ENCODE assay signal across 12 cellular contexts in genomic region chr17:15954222-15954621, GRCh38. TPM values are rescaled to one million over a fixed set of nuclear protein-coding genes. Genes with fewer than 3 reads are reported as not detected.
A peak's percentile ranks its signal among the peaks of the same experiment; 100 is the strongest.
DNase-seq lines count a peak whose midpoint lies in the region; ATAC-seq, FAIRE-seq and TF ChIP-seq lines count a peak whose summit lies in the region.
"Had no signal": no experiment of that assay in that cellular context is flagged by ENCODE, and none has a peak within 500 bp of the region (broad histone marks: within the 10 kb centered on the region; RNA-seq: fewer than 3 reads in every experiment).

No MANE protein-coding gene starts in this region.

- TF ChIP-seq POLR2A in H54 (IDR thresholded peaks at IDR 0.05; ENCODE audit: low read depth, low read length), result no peak
- no peak for TF ChIP-seq POLR2A in spleen (IDR thresholded peaks at IDR 0.05)

- intact Hi-C loops in spleen (cut with DNase I; ENCODE audit: low total_unique reads), result no loop called here
- intact Hi-C loops in activated CD8-positive, alpha-beta T cell treated with anti-CD3 and anti-CD28 coated beads for 36 hours (cut with micrococcal nuclease), result no loop called here

- H3K27me3 Mint-ChIP-seq in activated CD8-positive, alpha-beta T cell treated with anti-CD3 and anti-CD28 coated beads for 36 hours, result peaks cover 11% of the 10 kb centered on the region
- H3K27me3 Mint-ChIP-seq: T-cell had no signal

- POLR2A ChIA-PET in RWPE1 (lab: Yijun Ruan, JAX; ENCODE audit: low non-redundant PET), result no interaction called here
- POLR2A ChIA-PET in activated CD8-positive, alpha-beta T cell treated with anti-CD3 and anti-CD28 coated beads for 36 hours (lab: Charles Lee), result no interaction called here

- no peaks in the 10 kb centered on the region for H3K36me3 Mint-ChIP-seq in activated CD8-positive, alpha-beta T cell treated with anti-CD3 and anti-CD28 coated beads for 36 hours (ENCODE audit: low read depth)
- H3K36me3 Mint-ChIP-seq: T-cell had no signal

- no peaks in the 10 kb centered on the region for H3K36me3 ChIP-seq in spleen
- H3K36me3 ChIP-seq: heart right ventricle had no signal

- no peak overlapping the region for H3K27ac Mint-ChIP-seq in activated CD8-positive, alpha-beta T cell treated with anti-CD3 and anti-CD28 coated beads for 36 hours
- H3K27ac Mint-ChIP-seq: T-cell had no signal

- CTCF ChIA-PET in RWPE1 (lab: Yijun Ruan, JAX), result interaction anchor here (1.0 to 1.1 kb wide), 2 partner anchors 9 to 21 kb away, joined by 3 to 6 read pairs; no protein-coding TSS in a partner anchor
- CTCF ChIA-PET in activated CD8-positive, alpha-beta T cell treated with anti-CD3 and anti-CD28 coated beads for 36 hours (lab: Charles Lee), result no interaction called here

- DNase-seq in H54 (ENCODE audit: insufficient read length, low spot score) (peak; percentile 77), RWPE1 (ENCODE audit: low spot score) (peak; percentile 83), fibroblast of mammary gland (ENCODE audit: low read depth) (peak; percentile 84), spleen (peak; percentile 40), T-helper 1 cell (no peak)
- no peak for DNase-seq in activated CD8-positive, alpha-beta T cell treated with anti-CD3 and anti-CD28 coated beads for 36 hours
- DNase-seq: heart right ventricle; stimulated activated CD4-positive, alpha-beta T cell treated with anti-CD3 and anti-CD28 coated beads, Interleukin-1b, Interleukin-23, amount 100 ng/mL, for 48 hours; T-cell had no signal

- TF ChIP-seq CTCF in RWPE1 (conservative IDR thresholded peaks at IDR 0.05; ENCODE audit: low read depth) (no peak), fibroblast of mammary gland (conservative IDR thresholded peaks at IDR 0.05; ENCODE audit: control insufficient read depth, insufficient read depth, low read depth, low read length) (no peak), spleen (IDR thresholded peaks at IDR 0.05 in 8 of 11, conservative IDR thresholded peaks at IDR 0.05 in 3 of 11) (peak in 1 of 11 experiments; percentile 9)
- TF ChIP-seq CTCF in activated CD8-positive, alpha-beta T cell treated with anti-CD3 and anti-CD28 coated beads for 36 hours (IDR thresholded peaks at IDR 0.05), result no peak

- peaks cover 25% of the 10 kb centered on the region for H3K4me1 Mint-ChIP-seq in activated CD8-positive, alpha-beta T cell treated with anti-CD3 and anti-CD28 coated beads for 36 hours (ENCODE audit: low read depth)

- peak; percentile 71 for FAIRE-seq in H54 (lab: Jason Lieb, UNC)
- FAIRE-seq: HepG2 had no signal

- no peak for ATAC-seq in activated CD8-positive, alpha-beta T cell treated with anti-CD3 and anti-CD28 coated beads for 36 hours
- no peak for ATAC-seq in HG03460 (IDR thresholded peaks at IDR 0.05; ENCODE audit: unreplicated experiment)
- ATAC-seq: body of pancreas, heart right ventricle, HepG2, T-cell had no signal

- peaks cover 0 to 6% (median 0%) of the 10 kb centered on the region in 7 donors for H3K27me3 ChIP-seq in spleen (replicated peaks in 1 of 7)
- H3K27me3 ChIP-seq: body of pancreas, heart right ventricle had no signal

- H3K9me3 Mint-ChIP-seq in activated CD8-positive, alpha-beta T cell treated with anti-CD3 and anti-CD28 coated beads for 36 hours, result no peaks in the 10 kb centered on the region
- H3K9me3 Mint-ChIP-seq: T-cell had no signal

- H3K9me3 ChIP-seq in spleen, result no peaks in the 10 kb centered on the region
- H3K9me3 ChIP-seq: body of pancreas, heart right ventricle had no signal

- H3K27ac ChIP-seq in RWPE1 (peak overlapping the region; percentile 76), spleen (no peak overlapping the region)
- H3K27ac ChIP-seq: body of pancreas, heart right ventricle had no signal

- H3K4me1 ChIP-seq in spleen, result peaks cover 0 to 24% (median 14%) of the 10 kb centered on the region in 6 donors
- H3K4me1 ChIP-seq: body of pancreas had no signal

- WGBS in spleen, 5 donors, result 44 to 57% (median 46%) methylated on average over 5 of the region's 5 CpGs

- H3K4me3 Mint-ChIP-seq in activated CD8-positive, alpha-beta T cell treated with anti-CD3 and anti-CD28 coated beads for 36 hours, result no peak overlapping the region
- H3K4me3 Mint-ChIP-seq: T-cell had no signal

- H3K4me3 ChIP-seq in fibroblast of mammary gland (ENCODE audit: control insufficient read depth, low read depth, low read length) (no peak overlapping the region), spleen (no peak overlapping the region)
- H3K4me3 ChIP-seq: body of pancreas, heart right ventricle had no signal

RNA-seq across cellular contexts. Expression of gene ADORA2B, which starts 9.3 kb away (rescaled TPM):
- 1 to 10 TPM in 2 of 7 donors, under 1 TPM in 3, not detected in 2; 0.77 to 2.7 (median 0.92) TPM for total RNA-seq in spleen
- polyA plus RNA-seq in spleen, result under 1 TPM; 0.13 to 0.23 (median 0.16) TPM
- total RNA-seq in activated CD8-positive, alpha-beta T cell treated with anti-CD3 and anti-CD28 coated beads for 36 hours, result 1 to 10 TPM; 4.2 to 5.4 TPM

RNA-seq across cellular contexts. Expression of gene ZSWIM7, which starts 45.3 kb away (rescaled TPM):
- 10 to 100 TPM; 13.4 to 40.4 (median 20.7) TPM for total RNA-seq in spleen
- 10 to 100 TPM; 32.8 to 47.6 (median 42.3) TPM for polyA plus RNA-seq in spleen
- total RNA-seq in activated CD8-positive, alpha-beta T cell treated with anti-CD3 and anti-CD28 coated beads for 36 hours, result 10 to 100 TPM; 14.5 to 18.2 TPM

RNA-seq across cellular contexts. Expression of gene TTC19, which starts 45.4 kb away (rescaled TPM):
- total RNA-seq in spleen, result 10 to 100 TPM; 29.9 to 59.9 (median 36.6) TPM
- 10 to 100 TPM; 14.6 to 20.3 (median 15.2) TPM for polyA plus RNA-seq in spleen
- 10 to 100 TPM; 24.7 to 26.0 TPM for total RNA-seq in activated CD8-positive, alpha-beta T cell treated with anti-CD3 and anti-CD28 coated beads for 36 hours

Comparison
In these comparisons a context has a peak if more than half of its experiments do, and no peak if none do; other contexts are left out.
1. DNase-seq: peak in H54 (single experiment), RWPE1 (single experiment), fibroblast of mammary gland (single experiment) and spleen (single experiment); none in activated CD8-positive, alpha-beta T cell treated with anti-CD3 and anti-CD28 coated beads for 36 hours (single experiment) and T-helper 1 cell (0 of 5).